In genomic region chr12:53101931-53102781, GRCh38 we compare ENCODE assay signal across 1 cellular context.
TF ChIP-seq lines count a peak whose summit lies in the region.

No MANE protein-coding gene starts in this region.

TF ChIP-seq in A549, 52 proteins besides CTCF, POLR2A, EP300 and RAD21:
- TF ChIP-seq BCL3 (IDR thresholded peaks at IDR 0.05) (no peak), NPAS2 (CRISPR knock-in tag; IDR thresholded peaks at IDR 0.05; ENCODE audit: borderline replicate concordance) (no peak), CHD4 (IDR thresholded peaks at IDR 0.05; ENCODE audit: borderline replicate concordance) (no peak), HOXB13 (CRISPR knock-in tag; IDR thresholded peaks at IDR 0.05; ENCODE audit: low read depth) (no peak), POLR2AphosphoS2 (conservative IDR thresholded peaks at IDR 0.05; ENCODE audit: low read length) (no peak), HDAC2 (IDR thresholded peaks at IDR 0.05) (no peak), RNF2 (IDR thresholded peaks at IDR 0.05; ENCODE audit: borderline replicate concordance, low read depth) (no peak), ZC3H11A (IDR thresholded peaks at IDR 0.05) (no peak), HOXA7 (CRISPR knock-in tag; IDR thresholded peaks at IDR 0.05) (no peak), NFE2L2 (conservative IDR thresholded peaks at IDR 0.05; ENCODE audit: low read length) (no peak), TP53 (CRISPR knock-in tag; IDR thresholded peaks at IDR 0.05) (no peak), HMGXB4 (CRISPR knock-in tag; IDR thresholded peaks at IDR 0.05; ENCODE audit: borderline replicate concordance) (no peak), RARB (CRISPR knock-in tag; IDR thresholded peaks at IDR 0.05) (no peak), FOSB (CRISPR knock-in tag; IDR thresholded peaks at IDR 0.05) (no peak), CEBPB (IDR thresholded peaks at IDR 0.05) (no peak)
- TF ChIP-seq, protein P1, sequence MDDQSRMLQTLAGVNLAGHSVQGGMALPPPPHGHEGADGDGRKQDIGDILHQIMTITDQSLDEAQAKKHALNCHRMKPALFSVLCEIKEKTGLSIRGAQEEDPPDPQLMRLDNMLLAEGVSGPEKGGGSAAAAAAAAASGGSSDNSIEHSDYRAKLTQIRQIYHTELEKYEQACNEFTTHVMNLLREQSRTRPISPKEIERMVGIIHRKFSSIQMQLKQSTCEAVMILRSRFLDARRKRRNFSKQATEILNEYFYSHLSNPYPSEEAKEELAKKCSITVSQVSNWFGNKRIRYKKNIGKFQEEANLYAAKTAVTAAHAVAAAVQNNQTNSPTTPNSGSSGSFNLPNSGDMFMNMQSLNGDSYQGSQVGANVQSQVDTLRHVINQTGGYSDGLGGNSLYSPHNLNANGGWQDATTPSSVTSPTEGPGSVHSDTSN (IDR thresholded peaks at IDR 0.05), result no peak
- TF ChIP-seq, protein P2, sequence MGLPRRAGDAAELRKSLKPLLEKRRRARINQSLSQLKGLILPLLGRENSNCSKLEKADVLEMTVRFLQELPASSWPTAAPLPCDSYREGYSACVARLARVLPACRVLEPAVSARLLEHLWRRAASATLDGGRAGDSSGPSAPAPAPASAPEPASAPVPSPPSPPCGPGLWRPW (IDR thresholded peaks at IDR 0.05), result no peak
